ENCODE assay signal across 1 cellular context in genomic region chr17:68592004-68592403, GRCh38.
TF ChIP-seq lines count a peak whose summit lies in the region.

No MANE protein-coding gene starts in this region.

TF ChIP-seq in GM23338, 12 proteins besides CTCF, POLR2A, EP300 and RAD21 (continued from another document):
- no peak for TF ChIP-seq EZH2phosphoT487 (IDR thresholded peaks at IDR 0.05; ENCODE audit: unreplicated experiment)
- TF ChIP-seq CREB1 (CRISPR knock-in tag; IDR thresholded peaks at IDR 0.05; ENCODE audit: low read depth): no peak
- TF ChIP-seq ZNF331 (CRISPR knock-in tag; IDR thresholded peaks at IDR 0.05; ENCODE audit: low read depth): no peak
- no peak for TF ChIP-seq ETS1 (IDR thresholded peaks at IDR 0.05)
- no peak for TF ChIP-seq POLR2AphosphoS5 (IDR thresholded peaks at IDR 0.05; ENCODE audit: low read depth)
- no peak for TF ChIP-seq STAT1 (IDR thresholded peaks at IDR 0.05; ENCODE audit: unreplicated experiment)
- TF ChIP-seq JUNB (IDR thresholded peaks at IDR 0.05; ENCODE audit: unreplicated experiment): no peak
- TF ChIP-seq REST (IDR thresholded peaks at IDR 0.05; ENCODE audit: unreplicated experiment): no peak
